In genomic region chr7:154777023-154777422, GRCh38 we compare ENCODE assay signal across 2 cellular contexts.
TF ChIP-seq lines count a peak whose summit lies in the region.

No MANE protein-coding gene starts in this region.

TF ChIP-seq in SK-N-SH, 30 proteins besides CTCF, POLR2A, EP300 and RAD21 (continued from another document):
- TF ChIP-seq SIN3A (IDR thresholded peaks at IDR 0.05; ENCODE audit: borderline replicate concordance, low read depth, low read length) (no peak), USF2 (IDR thresholded peaks at IDR 0.05; ENCODE audit: borderline replicate concordance, low read depth, low read length) (no peak), EZH2phosphoT487 (IDR thresholded peaks at IDR 0.05; ENCODE audit: borderline replicate concordance, low read depth) (no peak), REST (IDR thresholded peaks at IDR 0.05; ENCODE audit: low read depth, low read length) (no peak), NRF1 (IDR thresholded peaks at IDR 0.05; ENCODE audit: low read depth, low read length) (no peak), CHD2 (IDR thresholded peaks at IDR 0.05; ENCODE audit: low read length, partially characterized antibody) (no peak), FOXM1 (IDR thresholded peaks at IDR 0.05; ENCODE audit: low read depth) (no peak), YY1 (IDR thresholded peaks at IDR 0.05; ENCODE audit: low read depth) (no peak), NFIC (IDR thresholded peaks at IDR 0.05; ENCODE audit: borderline replicate concordance) (no peak)

TF ChIP-seq in SK-N-SH treated with all-trans-retinoic acid at 6 μM for 48 hours, 23 proteins besides CTCF, POLR2A, EP300 and RAD21 (continued from another document):
- TF ChIP-seq PATZ1 (CRISPR knock-in tag; IDR thresholded peaks at IDR 0.05; ENCODE audit: borderline replicate concordance) = no peak
- TF ChIP-seq ESRRG (CRISPR knock-in tag; IDR thresholded peaks at IDR 0.05) = no peak
- no peak for TF ChIP-seq ZNF70 (CRISPR knock-in tag; IDR thresholded peaks at IDR 0.05)
- no peak for TF ChIP-seq BACH2 (CRISPR knock-in tag; IDR thresholded peaks at IDR 0.05; ENCODE audit: borderline replicate concordance)
- TF ChIP-seq SNAI2 (CRISPR knock-in tag; IDR thresholded peaks at IDR 0.05) = no peak
- TF ChIP-seq POU6F1 (CRISPR knock-in tag; IDR thresholded peaks at IDR 0.05; ENCODE audit: borderline replicate concordance, low read depth) = no peak
- no peak for TF ChIP-seq CSDC2 (CRISPR knock-in tag; IDR thresholded peaks at IDR 0.05)
- no peak for TF ChIP-seq OSR1 (CRISPR knock-in tag; IDR thresholded peaks at IDR 0.05)
- no peak for TF ChIP-seq ZFP3 (CRISPR knock-in tag; IDR thresholded peaks at IDR 0.05)
